ENCODE assay signal across 29 cellular contexts in genomic region chr10:36033808-36034207, GRCh38.
"Had no signal": no experiment of that assay in that cellular context is flagged by ENCODE, and none has a peak within 500 bp of the region (broad histone marks: within the 10 kb centered on the region; RNA-seq: fewer than 3 reads in every experiment).

No MANE protein-coding gene starts in this region.

- FAIRE-seq: colon, endometrium, endothelial cell of umbilical vein, frontal cortex had no signal

- H3K27me3 ChIP-seq: colonic mucosa, esophagus muscularis mucosa, esophagus squamous epithelium, foreskin keratinocyte, gastrocnemius medialis, gastroesophageal sphincter, heart left ventricle, heart right ventricle had no signal

- H3K36me3 ChIP-seq: colonic mucosa, esophagus muscularis mucosa, esophagus squamous epithelium, gastrocnemius medialis, gastroesophageal sphincter, heart left ventricle, heart right ventricle had no signal

- H3K27ac Mint-ChIP-seq: dendritic cell treated with granulocyte-macrophage colony-stimulating factor and Interleukin-4, amounts not matched to agents 40 ng/mL and 50 ng/mL, for 4 days; effector memory CD8-positive, alpha-beta T cell; endodermal cell had no signal

- DNase-seq: colonic mucosa; cortex of kidney; dermis blood vessel endothelial cell; dorsolateral prefrontal cortex; effector CD4-positive, alpha-beta T cell; effector CD8-positive, alpha-beta T cell; effector memory CD4-positive, alpha-beta T cell; effector memory CD8-positive, alpha-beta T cell; endodermal cell; erythroblast; esophagus squamous epithelium; foreskin fibroblast; foreskin keratinocyte; foreskin melanocyte; gastrocnemius medialis; glutamatergic neuron; head of caudate nucleus; heart left ventricle; heart right ventricle had no signal

- H3K4me1 ChIP-seq: colonic mucosa, esophagus muscularis mucosa, esophagus squamous epithelium, foreskin keratinocyte, gastrocnemius medialis, gastroesophageal sphincter, heart right ventricle had no signal

- H3K27ac ChIP-seq: colonic mucosa, coronary artery, dorsolateral prefrontal cortex, epithelial cell of prostate, esophagus muscularis mucosa, esophagus squamous epithelium, foreskin keratinocyte, gastrocnemius medialis, gastroesophageal sphincter, heart left ventricle, heart right ventricle had no signal

- ATAC-seq: effector memory CD8-positive, alpha-beta T cell; esophagus mucosa; foreskin keratinocyte; gastrocnemius medialis; gastroesophageal sphincter; heart left ventricle; heart right ventricle had no signal

- H3K27me3 Mint-ChIP-seq: dendritic cell treated with granulocyte-macrophage colony-stimulating factor and Interleukin-4, amounts not matched to agents 40 ng/mL and 50 ng/mL, for 4 days; effector memory CD8-positive, alpha-beta T cell had no signal

- H3K4me3 Mint-ChIP-seq: dendritic cell treated with granulocyte-macrophage colony-stimulating factor and Interleukin-4, amounts not matched to agents 40 ng/mL and 50 ng/mL, for 4 days; effector memory CD8-positive, alpha-beta T cell; endodermal cell had no signal

- H3K4me3 ChIP-seq: colonic mucosa, coronary artery, dorsolateral prefrontal cortex, esophagus muscularis mucosa, esophagus squamous epithelium, gastrocnemius medialis, gastroesophageal sphincter, heart left ventricle, heart right ventricle had no signal

- H3K9me3 Mint-ChIP-seq: dendritic cell treated with granulocyte-macrophage colony-stimulating factor and Interleukin-4, amounts not matched to agents 40 ng/mL and 50 ng/mL, for 4 days; endodermal cell had no signal

- H3K9me3 ChIP-seq: colonic mucosa, esophagus muscularis mucosa, esophagus squamous epithelium, gastrocnemius medialis, gastroesophageal sphincter, heart left ventricle, heart right ventricle had no signal
